26 cellular contexts compared by ENCODE assay signal in genomic region chr4:111074523-111075114, GRCh38.
"Had no signal": no experiment of that assay in that cellular context is flagged by ENCODE, and none has a peak within 500 bp of the region (broad histone marks: within the 10 kb centered on the region; RNA-seq: fewer than 3 reads in every experiment).

No MANE protein-coding gene starts in this region.

- H3K36me3 ChIP-seq: breast epithelium, MG63 had no signal

- H3K27ac Mint-ChIP-seq: activated CD4-positive, alpha-beta memory T cell treated with anti-CD3 and anti-CD28 coated beads for 36 hours; activated CD4-positive, alpha-beta T cell treated with anti-CD3 and anti-CD28 coated beads, Interleukin-2, amount 10 ng/mL, durations not matched to agents 7 days and 5 days; activated naive CD4-positive, alpha-beta T cell treated with anti-CD3 and anti-CD28 coated beads, Interleukin-2, amount 10 ng/mL, durations not matched to agents 7 days and 5 days; activated naive CD8-positive, alpha-beta T cell treated with anti-CD3 and anti-CD28 coated beads for 36 hours; activated T-cell treated with anti-CD3 and anti-CD28 coated beads, Interleukin-2, amount 50 U/mL, for 72 hours; activated T-helper 2 cell treated with anti-CD3 and anti-CD28 coated beads, Interferon-gamma antibody, Interleukin-2, Interleukin-4, amounts not matched to agents 10 μg/mL and 5 μg/mL and 100 μg/mL, durations not matched to agents 14 hours and 24 hours and 36 hours; T-helper 17 cell had no signal

- ATAC-seq: activated T-cell treated with anti-CD3 and anti-CD28 coated beads, Interleukin-2, amount 50 U/mL, for 72 hours; T-helper 17 cell had no signal

- H3K4me3 Mint-ChIP-seq: activated CD4-positive, alpha-beta memory T cell treated with anti-CD3 and anti-CD28 coated beads for 36 hours; activated CD4-positive, alpha-beta T cell treated with anti-CD3 and anti-CD28 coated beads, Interleukin-2, amount 10 ng/mL, durations not matched to agents 7 days and 5 days; activated naive CD4-positive, alpha-beta T cell treated with anti-CD3 and anti-CD28 coated beads, Interleukin-2, amount 10 ng/mL, durations not matched to agents 7 days and 5 days; activated naive CD8-positive, alpha-beta T cell treated with anti-CD3 and anti-CD28 coated beads for 36 hours; activated T-cell treated with anti-CD3 and anti-CD28 coated beads, Interleukin-2, amount 50 U/mL, for 72 hours; T-helper 17 cell had no signal

- H3K4me1 ChIP-seq: breast epithelium had no signal

- H3K9me3 ChIP-seq: MG63 had no signal

- H3K27me3 ChIP-seq: breast epithelium, MG63 had no signal

- H3K36me3 Mint-ChIP-seq: activated CD4-positive, alpha-beta memory T cell treated with anti-CD3 and anti-CD28 coated beads for 36 hours; activated naive CD4-positive, alpha-beta T cell treated with anti-CD3 and anti-CD28 coated beads, Interleukin-2, amount 10 ng/mL, durations not matched to agents 7 days and 5 days; activated naive CD8-positive, alpha-beta T cell treated with anti-CD3 and anti-CD28 coated beads for 36 hours had no signal

- H3K4me2 ChIP-seq: PC-9 had no signal

- H3K4me1 Mint-ChIP-seq: activated CD4-positive, alpha-beta T cell treated with anti-CD3 and anti-CD28 coated beads, Interleukin-2, amount 10 ng/mL, durations not matched to agents 7 days and 5 days; activated naive CD4-positive, alpha-beta T cell treated with anti-CD3 and anti-CD28 coated beads, Interleukin-2, amount 10 ng/mL, durations not matched to agents 7 days and 5 days; activated naive CD8-positive, alpha-beta T cell treated with anti-CD3 and anti-CD28 coated beads for 36 hours; T-helper 17 cell had no signal

- H3K4me3 ChIP-seq: breast epithelium, MG63, PC-9 had no signal

- H3K27me3 Mint-ChIP-seq: activated CD4-positive, alpha-beta memory T cell treated with anti-CD3 and anti-CD28 coated beads for 36 hours; activated CD4-positive, alpha-beta T cell treated with anti-CD3 and anti-CD28 coated beads, Interleukin-2, amount 10 ng/mL, durations not matched to agents 7 days and 5 days; activated naive CD4-positive, alpha-beta T cell treated with anti-CD3 and anti-CD28 coated beads, Interleukin-2, amount 10 ng/mL, durations not matched to agents 7 days and 5 days; activated naive CD8-positive, alpha-beta T cell treated with anti-CD3 and anti-CD28 coated beads for 36 hours; T-helper 17 cell had no signal

- H3K27ac ChIP-seq: breast epithelium, PC-9 had no signal

- DNase-seq: activated CD4-positive, alpha-beta memory T cell treated with anti-CD3 and anti-CD28 coated beads for 36 hours; activated CD4-positive, alpha-beta T cell treated with anti-CD3 and anti-CD28 coated beads, Interleukin-2, amount 10 ng/mL, durations not matched to agents 7 days and 5 days; activated CD4-positive, CD25-positive, alpha-beta regulatory T cell; activated CD8-positive, alpha-beta memory T cell treated with anti-CD3 and anti-CD28 coated beads for 24 hours; activated gamma-delta T cell treated with Interleukin-2 at 50 U/mL for 16 hours; activated naive CD4-positive, alpha-beta T cell treated with anti-CD3 and anti-CD28 coated beads, Interleukin-2, amount 10 ng/mL, durations not matched to agents 7 days and 5 days; activated naive CD8-positive, alpha-beta T cell treated with anti-CD3 and anti-CD28 coated beads for 36 hours; activated T-cell treated with anti-CD3 and anti-CD28 coated beads, Interleukin-2, amount 50 U/mL, for 72 hours; anterior cingulate cortex; MG63; MV-4-11; NCI-H1092 treated with DMSO at 0.1 percent for 48 hours; NCI-H1417 treated with DMSO at 0.1 percent for 48 hours; NCI-H1694; NCI-H2029; NCI-H2107; NCI-H2171 treated with DMSO at 0.1 percent for 48 hours; NCI-H345; NCI-H510A; NCI-H526 treated with DMSO at 0.1 percent for 48 hours; PC-9; SHP77 treated with DMSO at 0.1 percent for 48 hours; T-helper 17 cell; T-helper 9 cell had no signal

- H2AFZ ChIP-seq: PC-9 had no signal
